1 cellular context compared by ENCODE assay signal in the genomic region with DNA sequence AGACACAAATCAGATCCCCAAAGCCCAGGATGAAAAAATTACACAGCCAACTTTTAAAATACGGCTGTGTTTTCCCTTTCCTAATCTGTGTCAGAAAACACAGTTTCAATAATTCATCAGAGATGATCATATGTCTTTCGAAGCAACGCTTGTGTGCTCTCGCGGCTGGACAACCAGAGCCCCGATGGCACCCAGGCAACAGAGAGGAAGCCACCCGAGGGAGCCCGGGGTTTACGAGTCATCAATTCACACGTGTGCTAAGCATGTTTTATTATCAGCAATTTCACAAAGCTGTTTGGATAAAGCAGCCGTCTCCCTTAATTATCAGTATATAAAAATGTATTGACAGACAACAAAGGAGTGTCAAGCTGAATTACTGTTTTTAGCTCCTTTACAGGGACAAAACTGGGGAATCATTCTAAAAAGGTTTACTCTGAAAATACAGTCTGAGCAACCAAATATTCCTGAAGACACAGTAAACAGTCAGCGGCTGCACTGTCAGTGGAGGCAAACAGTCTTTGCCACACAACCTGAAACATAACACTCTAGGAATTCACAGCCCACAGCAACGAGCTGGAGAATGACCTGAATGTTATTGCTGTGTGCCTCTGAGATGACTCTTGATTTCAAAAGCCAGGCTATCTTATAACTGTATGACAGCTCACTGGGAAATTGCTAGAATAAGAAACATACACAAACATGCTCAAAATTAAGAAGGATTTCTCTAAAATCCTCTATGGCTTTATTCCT.
TF ChIP-seq lines count a peak whose summit lies in the region.

No MANE protein-coding gene starts in this region.

TF ChIP-seq in IMR-90, 13 proteins besides CTCF, POLR2A, EP300 and RAD21 (continued from another document):
- TF ChIP-seq, protein P1, sequence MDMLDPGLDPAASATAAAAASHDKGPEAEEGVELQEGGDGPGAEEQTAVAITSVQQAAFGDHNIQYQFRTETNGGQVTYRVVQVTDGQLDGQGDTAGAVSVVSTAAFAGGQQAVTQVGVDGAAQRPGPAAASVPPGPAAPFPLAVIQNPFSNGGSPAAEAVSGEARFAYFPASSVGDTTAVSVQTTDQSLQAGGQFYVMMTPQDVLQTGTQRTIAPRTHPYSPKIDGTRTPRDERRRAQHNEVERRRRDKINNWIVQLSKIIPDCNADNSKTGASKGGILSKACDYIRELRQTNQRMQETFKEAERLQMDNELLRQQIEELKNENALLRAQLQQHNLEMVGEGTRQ (IDR thresholded peaks at IDR 0.05; ENCODE audit: low read depth, low read length): no peak
